Comparison of ENCODE assay signal across 8 cellular contexts in genomic region chr7:20330176-20330796, GRCh38. TPM values are rescaled to one million over a fixed set of nuclear protein-coding genes. Genes with fewer than 3 reads are reported as not detected.
DNase-seq lines count a peak whose midpoint lies in the region; ATAC-seq and TF ChIP-seq lines count a peak whose summit lies in the region.

No MANE protein-coding gene starts in this region.

- peak overlapping the region; percentile 60 for H3K4me3 ChIP-seq in WI38 (ENCODE audit: low read depth, low read length)
- H3K4me3 ChIP-seq in lung, result peak overlapping the region; percentile 36

- peak overlapping the region; percentile 43 to 72 for H3K27ac ChIP-seq in lung (ENCODE audit: low read depth in 1 of 2, low read length in 1 of 2)

- peak; percentile 54 for ATAC-seq in HG02623 (IDR thresholded peaks at IDR 0.05; ENCODE audit: unreplicated experiment)
- peak; percentile 90 for ATAC-seq in lung (ENCODE audit: insufficient read depth, low FRiP score)

- TF ChIP-seq CTCF in WI38 (IDR thresholded peaks at IDR 0.05; ENCODE audit: low read depth, low read length) (no peak), lung (IDR thresholded peaks at IDR 0.05; ENCODE audit: control extremely low read depth, extremely low read depth) (no peak)

- H3K36me3 ChIP-seq in lung (ENCODE audit: control insufficient read depth in 2 of 2, insufficient read depth in 2 of 2, low read length in 2 of 2), result no peaks in the 10 kb centered on the region

- no peaks in the 10 kb centered on the region for H3K9me3 ChIP-seq in lung (ENCODE audit: control insufficient read depth in 2 of 2, insufficient read depth in 1 of 2, low read length in 1 of 2)

- peak; percentile 56 for DNase-seq in activated T-cell treated with anti-CD3 and anti-CD28 coated beads for 24 hours (ENCODE audit: low read depth)
- DNase-seq in activated T-cell treated with anti-CD3 and anti-CD28 coated beads, Interleukin-2, amount 50 U/mL, for 1 hour, result no peak
- peak; percentile 61 for DNase-seq in NCI-H128 (lab: John Stamatoyannopoulos, UW; ENCODE audit: unreplicated experiment)
- DNase-seq in ecto neural progenitor cell (ENCODE audit: low spot score), result peak; percentile 87
- peak; percentile 85 for DNase-seq in lung (ENCODE audit: low spot score)
- peak; percentile 72 to 75 for DNase-seq in stimulated activated CD4-positive, alpha-beta T cell treated with anti-CD3 and anti-CD28 coated beads, Interleukin-4, amount 100 ng/mL, for 48 hours (ENCODE audit: low read depth in 2 of 2)

- H3K4me1 ChIP-seq in lung (ENCODE audit: control insufficient read depth in 2 of 2, insufficient read depth in 2 of 2, low read length in 2 of 2), result no peaks in the 10 kb centered on the region

- WGBS in lung, 2 donors, result 0% methylated on average over 34 to 42 of the region's 42 CpGs

- H3K27me3 ChIP-seq in lung (ENCODE audit: control insufficient read depth, insufficient read depth), result no peaks in the 10 kb centered on the region

RNA-seq across cellular contexts. Expression of gene ITGB8, which starts 0.4 kb away (rescaled TPM):
- 10 to 100 TPM; 27.2 to 29.7 TPM for total RNA-seq in lung
- polyA plus RNA-seq in lung, result 1 to 10 TPM; 1.5 to 3.2 TPM
